In the genomic region with DNA sequence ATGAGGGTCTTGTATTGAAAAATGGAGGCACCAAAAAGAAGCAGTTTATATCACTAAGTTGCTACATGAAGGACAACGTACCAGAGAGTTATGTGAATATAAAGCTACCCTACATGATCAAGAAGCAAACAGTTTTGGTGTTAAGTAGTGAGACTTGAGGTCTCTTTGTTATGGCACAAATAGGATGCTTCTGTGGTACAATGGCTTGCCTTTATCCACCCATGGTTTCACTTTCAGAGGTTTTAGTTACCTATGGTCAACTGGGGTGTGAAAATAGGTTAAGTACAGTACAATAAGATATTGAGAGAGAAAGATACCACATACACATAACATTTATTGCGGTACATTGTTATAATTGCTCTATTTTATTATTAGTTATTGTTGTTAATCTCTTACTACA, we compare ENCODE assay signal across 36 cellular contexts.
"Had no signal": no experiment of that assay in that cellular context is flagged by ENCODE, and none has a peak within 500 bp of the region (broad histone marks: within the 10 kb centered on the region; RNA-seq: fewer than 3 reads in every experiment).

No MANE protein-coding gene starts in this region.

- H3K36me3 Mint-ChIP-seq: activated naive CD4-positive, alpha-beta T cell treated with anti-CD3 and anti-CD28 coated beads, Interleukin-2, amount 10 ng/mL, durations not matched to agents 7 days and 5 days; activated naive CD4-positive, alpha-beta T cell treated with anti-CD3 and anti-CD28 coated beads, Interleukin-2, amount 50 U/mL, for 24 hours; activated naive CD4-positive, alpha-beta T cell treated with anti-CD3 and anti-CD28 coated beads, Interleukin-2, amount 50 U/mL, for 72 hours; activated naive CD8-positive, alpha-beta T cell; activated naive CD8-positive, alpha-beta T cell treated with anti-CD3 and anti-CD28 coated beads for 36 hours; activated naive CD8-positive, alpha-beta T cell treated with anti-CD3 and anti-CD28 coated beads, Interleukin-2, amount 10 ng/mL, durations not matched to agents 7 days and 5 days; brain had no signal

- H3K27me3 Mint-ChIP-seq: activated naive CD4-positive, alpha-beta T cell treated with anti-CD3 and anti-CD28 coated beads, Interleukin-2, amount 10 ng/mL, durations not matched to agents 7 days and 5 days; activated naive CD4-positive, alpha-beta T cell treated with anti-CD3 and anti-CD28 coated beads, Interleukin-2, amount 50 U/mL, for 24 hours; activated naive CD8-positive, alpha-beta T cell; activated naive CD8-positive, alpha-beta T cell treated with anti-CD3 and anti-CD28 coated beads for 36 hours; activated naive CD8-positive, alpha-beta T cell treated with anti-CD3 and anti-CD28 coated beads, Interleukin-2, amount 10 ng/mL, durations not matched to agents 7 days and 5 days; activated naive CD8-positive, alpha-beta T cell treated with anti-CD3 and anti-CD28 coated beads, Interleukin-2, amount 50 U/mL, for 24 hours; activated T-helper 17 cell treated with anti-CD3 and anti-CD28 coated beads, Interleukin-2, amount 50 U/mL, for 72 hours; central memory CD8-positive, alpha-beta T cell had no signal

- H3K4me1 Mint-ChIP-seq: activated naive CD4-positive, alpha-beta T cell treated with anti-CD3 and anti-CD28 coated beads, Interleukin-2, amount 10 ng/mL, durations not matched to agents 7 days and 5 days; activated naive CD4-positive, alpha-beta T cell treated with anti-CD3 and anti-CD28 coated beads, Interleukin-2, amount 50 U/mL, for 24 hours; activated naive CD8-positive, alpha-beta T cell treated with anti-CD3 and anti-CD28 coated beads for 36 hours; activated naive CD8-positive, alpha-beta T cell treated with anti-CD3 and anti-CD28 coated beads, Interleukin-2, amount 10 ng/mL, durations not matched to agents 7 days and 5 days; activated naive CD8-positive, alpha-beta T cell treated with anti-CD3 and anti-CD28 coated beads, Interleukin-2, amount 50 U/mL, for 24 hours; activated T-helper 17 cell treated with anti-CD3 and anti-CD28 coated beads, Interleukin-2, amount 50 U/mL, for 72 hours; central memory CD8-positive, alpha-beta T cell had no signal

- ATAC-seq: activated naive CD4-positive, alpha-beta T cell treated with anti-CD3 and anti-CD28 coated beads, Interleukin-2, amount 50 U/mL, for 72 hours; activated naive CD8-positive, alpha-beta T cell treated with anti-CD3 and anti-CD28 coated beads, Interleukin-2, amount 50 U/mL, for 24 hours; activated T-cell treated with anti-CD3 and anti-CD28 coated beads, Interleukin-2, amount 50 U/mL, for 4 hours; activated T-cell treated with anti-CD3 and anti-CD28 coated beads, Interleukin-2, amount 50 U/mL, for 72 hours; activated T-helper 17 cell treated with anti-CD3 and anti-CD28 coated beads, Interleukin-2, amount 50 U/mL, for 72 hours; body of pancreas had no signal

- DNase-seq: activated effector memory CD4-positive, alpha-beta T cell treated with anti-CD3 and anti-CD28 coated beads, Interleukin-2, amount 50 U/mL, for 16 hours; activated effector memory CD4-positive, alpha-beta T cell treated with Interleukin-2 at 50 U/mL for 16 hours; activated gamma-delta T cell; activated gamma-delta T cell treated with Interleukin-2 at 50 U/mL for 16 hours; activated naive CD4-positive, alpha-beta T cell; activated naive CD4-positive, alpha-beta T cell treated with anti-CD3 and anti-CD28 coated beads for 36 hours; activated naive CD4-positive, alpha-beta T cell treated with anti-CD3 and anti-CD28 coated beads, Interleukin-2, amount 10 ng/mL, durations not matched to agents 7 days and 5 days; activated naive CD4-positive, alpha-beta T cell treated with anti-CD3 and anti-CD28 coated beads, Interleukin-2, amount 50 U/mL, for 16 hours; activated naive CD4-positive, alpha-beta T cell treated with Interleukin-2 at 50 U/mL for 16 hours; activated naive CD8-positive, alpha-beta T cell treated with anti-CD3 and anti-CD28 coated beads for 36 hours; activated naive CD8-positive, alpha-beta T cell treated with anti-CD3 and anti-CD28 coated beads, Interleukin-2, amount 10 ng/mL, durations not matched to agents 7 days and 5 days; activated naive CD8-positive, alpha-beta T cell treated with anti-CD3 and anti-CD28 coated beads, Interleukin-2, amount 50 U/mL, for 24 hours; activated T-cell treated with anti-CD3 and anti-CD28 coated beads, Interleukin-2, amount 50 U/mL, for 4 hours; activated T-cell treated with anti-CD3 and anti-CD28 coated beads, Interleukin-2, amount 50 U/mL, for 48 hours; activated T-cell treated with anti-CD3 and anti-CD28 coated beads, Interleukin-2, amount 50 U/mL, for 72 hours; adrenal gland; amniotic stem cell; amygdala; anterior cingulate cortex; aorta; body of pancreas; brain microvascular endothelial cell; caudate nucleus; central memory CD4-positive, alpha-beta T cell; cerebellar nuclear complex had no signal

- H3K4me1 ChIP-seq: adrenal gland, ascending aorta, body of pancreas, breast epithelium had no signal

- H3K27ac Mint-ChIP-seq: activated naive CD4-positive, alpha-beta T cell treated with anti-CD3 and anti-CD28 coated beads for 36 hours; activated naive CD4-positive, alpha-beta T cell treated with anti-CD3 and anti-CD28 coated beads, Interleukin-2, amount 50 U/mL, for 24 hours; activated naive CD4-positive, alpha-beta T cell treated with anti-CD3 and anti-CD28 coated beads, Interleukin-2, amount 50 U/mL, for 72 hours; activated naive CD8-positive, alpha-beta T cell; activated naive CD8-positive, alpha-beta T cell treated with anti-CD3 and anti-CD28 coated beads for 36 hours; activated naive CD8-positive, alpha-beta T cell treated with anti-CD3 and anti-CD28 coated beads, Interleukin-2, amount 10 ng/mL, durations not matched to agents 7 days and 5 days; activated naive CD8-positive, alpha-beta T cell treated with anti-CD3 and anti-CD28 coated beads, Interleukin-2, amount 50 U/mL, for 24 hours; activated T-cell treated with anti-CD3 and anti-CD28 coated beads, Interleukin-2, amount 50 U/mL, for 72 hours; activated T-helper 1 cell treated with anti-CD3 and anti-CD28 coated beads, Interleukin-12 subunit alpha, Interleukin-12 subunit beta, Interleukin-2, Interleukin-4 antibody, amounts not matched to agents 30 ng/mL and 10 ng/mL and 1 ng/mL, durations not matched to agents 14 hours and 24 hours and 36 hours; activated T-helper 17 cell treated with anti-CD3 and anti-CD28 coated beads, Interleukin-2, amount 50 U/mL, for 72 hours; activated T-helper 2 cell treated with anti-CD3 and anti-CD28 coated beads, Interferon-gamma antibody, Interleukin-2, Interleukin-4, amounts not matched to agents 10 μg/mL and 5 μg/mL and 100 μg/mL, durations not matched to agents 14 hours and 24 hours and 36 hours; brain had no signal

- H3K4me3 Mint-ChIP-seq: activated naive CD4-positive, alpha-beta T cell treated with anti-CD3 and anti-CD28 coated beads for 36 hours; activated naive CD4-positive, alpha-beta T cell treated with anti-CD3 and anti-CD28 coated beads, Interleukin-2, amount 10 ng/mL, durations not matched to agents 7 days and 5 days; activated naive CD4-positive, alpha-beta T cell treated with anti-CD3 and anti-CD28 coated beads, Interleukin-2, amount 50 U/mL, for 24 hours; activated naive CD8-positive, alpha-beta T cell; activated naive CD8-positive, alpha-beta T cell treated with anti-CD3 and anti-CD28 coated beads for 36 hours; activated naive CD8-positive, alpha-beta T cell treated with anti-CD3 and anti-CD28 coated beads, Interleukin-2, amount 10 ng/mL, durations not matched to agents 7 days and 5 days; activated naive CD8-positive, alpha-beta T cell treated with anti-CD3 and anti-CD28 coated beads, Interleukin-2, amount 50 U/mL, for 24 hours; activated T-cell treated with anti-CD3 and anti-CD28 coated beads, Interleukin-2, amount 50 U/mL, for 4 hours; activated T-cell treated with anti-CD3 and anti-CD28 coated beads, Interleukin-2, amount 50 U/mL, for 72 hours; activated T-helper 1 cell treated with anti-CD3 and anti-CD28 coated beads, Interleukin-12 subunit alpha, Interleukin-12 subunit beta, Interleukin-2, Interleukin-4 antibody, amounts not matched to agents 30 ng/mL and 10 ng/mL and 1 ng/mL, durations not matched to agents 14 hours and 24 hours and 36 hours; activated T-helper 17 cell treated with anti-CD3 and anti-CD28 coated beads, Interleukin-2, amount 50 U/mL, for 72 hours; brain; central memory CD8-positive, alpha-beta T cell had no signal

- H3K36me3 ChIP-seq: adrenal gland, ascending aorta, brain microvascular endothelial cell, breast epithelium, cardiac muscle cell had no signal

- H3K27me3 ChIP-seq: adrenal gland, ascending aorta, body of pancreas, brain microvascular endothelial cell, breast epithelium, cardiac muscle cell had no signal

- H3K27ac ChIP-seq: adrenal gland, ascending aorta, body of pancreas, brain microvascular endothelial cell, breast epithelium, cardiac muscle cell had no signal

- H3K4me3 ChIP-seq: adrenal gland, ascending aorta, body of pancreas, breast epithelium, cardiac muscle cell had no signal

- H3K9me3 ChIP-seq: adrenal gland, ascending aorta, body of pancreas, breast epithelium had no signal

- H3K9me3 Mint-ChIP-seq: activated naive CD4-positive, alpha-beta T cell treated with anti-CD3 and anti-CD28 coated beads, Interleukin-2, amount 50 U/mL, for 24 hours; activated naive CD8-positive, alpha-beta T cell treated with anti-CD3 and anti-CD28 coated beads for 36 hours; activated T-cell treated with anti-CD3 and anti-CD28 coated beads, Interleukin-2, amount 50 U/mL, for 4 hours; activated T-helper 1 cell treated with anti-CD3 and anti-CD28 coated beads, Interleukin-12 subunit alpha, Interleukin-12 subunit beta, Interleukin-2, Interleukin-4 antibody, amounts not matched to agents 30 ng/mL and 10 ng/mL and 1 ng/mL, durations not matched to agents 14 hours and 24 hours and 36 hours; activated T-helper 17 cell treated with anti-CD3 and anti-CD28 coated beads, Interleukin-2, amount 50 U/mL, for 72 hours; central memory CD8-positive, alpha-beta T cell had no signal
